In the genomic region with DNA sequence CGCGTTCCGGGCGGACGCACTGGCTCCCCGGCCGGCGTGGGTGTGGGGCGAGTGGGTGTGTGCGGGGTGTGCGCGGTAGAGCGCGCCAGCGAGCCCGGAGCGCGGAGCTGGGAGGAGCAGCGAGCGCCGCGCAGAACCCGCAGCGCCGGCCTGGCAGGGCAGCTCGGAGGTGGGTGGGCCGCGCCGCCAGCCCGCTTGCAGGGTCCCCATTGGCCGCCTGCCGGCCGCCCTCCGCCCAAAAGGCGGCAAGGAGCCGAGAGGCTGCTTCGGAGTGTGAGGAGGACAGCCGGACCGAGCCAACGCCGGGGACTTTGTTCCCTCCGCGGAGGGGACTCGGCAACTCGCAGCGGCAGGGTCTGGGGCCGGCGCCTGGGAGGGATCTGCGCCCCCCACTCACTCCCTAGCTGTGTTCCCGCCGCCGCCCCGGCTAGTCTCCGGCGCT, we compare ENCODE assay signal across 1 cellular context.
A peak's percentile ranks its signal among the peaks of the same experiment; 100 is the strongest.
TF ChIP-seq lines count a peak whose summit lies in the region.

A gene (plus strand): TSS at position 264 of the 442 bp plus-strand sequence. CDS start 1,211 bp downstream, outside the sequence.

TF ChIP-seq in K562, 482 proteins besides CTCF, POLR2A, EP300 and RAD21 (continued from another document):
- TF ChIP-seq, protein P1, sequence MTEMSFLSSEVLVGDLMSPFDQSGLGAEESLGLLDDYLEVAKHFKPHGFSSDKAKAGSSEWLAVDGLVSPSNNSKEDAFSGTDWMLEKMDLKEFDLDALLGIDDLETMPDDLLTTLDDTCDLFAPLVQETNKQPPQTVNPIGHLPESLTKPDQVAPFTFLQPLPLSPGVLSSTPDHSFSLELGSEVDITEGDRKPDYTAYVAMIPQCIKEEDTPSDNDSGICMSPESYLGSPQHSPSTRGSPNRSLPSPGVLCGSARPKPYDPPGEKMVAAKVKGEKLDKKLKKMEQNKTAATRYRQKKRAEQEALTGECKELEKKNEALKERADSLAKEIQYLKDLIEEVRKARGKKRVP (CRISPR knock-in tag; IDR thresholded peaks at IDR 0.05) = no peak
- TF ChIP-seq MTA3 (IDR thresholded peaks at IDR 0.05; ENCODE audit: borderline replicate concordance) (peak; percentile 77; the same call in 1 of the 2 replicates), SAFB (IDR thresholded peaks at IDR 0.05; ENCODE audit: borderline replicate concordance, low read depth, low read length) (peak; percentile 30; the same call in 1 of the 2 replicates), ZNF263 (CRISPR knock-in tag; IDR thresholded peaks at IDR 0.05; ENCODE audit: borderline replicate concordance) (0 out of 2 replicates have a peak, but pooled peaks have one; percentile 19), TBP (optimal IDR thresholded peaks at IDR 0.05; ENCODE audit: low read depth, low read length) (peak; percentile 20), CEBPB (tag; IDR thresholded peaks at IDR 0.05) (no peak), TCF7L2 (IDR thresholded peaks at IDR 0.05; ENCODE audit: low read depth, low read length) (no peak), POLR2G (IDR thresholded peaks at IDR 0.05; ENCODE audit: low read depth, low read length) (peak; percentile 72), RBM25 (IDR thresholded peaks at IDR 0.05; ENCODE audit: low read depth, low read length, severe bottlenecking) (peak; percentile 21), RBFOX2 (IDR thresholded peaks at IDR 0.05; ENCODE audit: low read depth, low read length) (peak; percentile 71), MEIS2 (IDR thresholded peaks at IDR 0.05; ENCODE audit: partially characterized antibody) (peak; percentile 2), NRF1 (conservative IDR thresholded peaks at IDR 0.05 in 1 of 2, IDR thresholded peaks at IDR 0.05 in 1 of 2) (peak; percentile 74 to 78; a peak in 3 of 4 replicates), HMGN3 (IDR thresholded peaks at IDR 0.05; ENCODE audit: borderline replicate concordance, extremely low read depth, insufficient read length, low read depth, low read length) (peak; percentile 29), KLF13 (tag; IDR thresholded peaks at IDR 0.05; ENCODE audit: borderline replicate concordance, low read depth) (peak; percentile 52; the same call in 1 of the 2 replicates), PHF8 (IDR thresholded peaks at IDR 0.05; ENCODE audit: borderline replicate concordance, low read length) (peak; percentile 42; the same call in 1 of the 2 replicates), EGR1 (conservative IDR thresholded peaks at IDR 0.05) (peak; percentile 94), ZFX (CRISPR knock-in tag; IDR thresholded peaks at IDR 0.05) (peak; percentile 59; the same call in 1 of the 2 replicates), ADNP (tag; IDR thresholded peaks at IDR 0.05) (0 out of 2 replicates have a peak, but pooled peaks have one; percentile 23), CREM (IDR thresholded peaks at IDR 0.05; ENCODE audit: low read depth) (peak; percentile 71), ZBED1 (IDR thresholded peaks at IDR 0.05) (no peak), CXXC5 (CRISPR knock-in tag; IDR thresholded peaks at IDR 0.05) (peak; percentile 56), GATAD2B (IDR thresholded peaks at IDR 0.05; ENCODE audit: borderline replicate concordance) (0 out of 2 replicates have a peak, but pooled peaks have one; percentile 38), SIN3A (IDR thresholded peaks at IDR 0.05; ENCODE audit: borderline replicate concordance in 2 of 2, control insufficient read depth in 1 of 2, low read depth in 2 of 2, low read length in 2 of 2) (peak in 1 of 2 experiments; percentile 21; a peak in 1 of 4 replicates), PTRF (tag; IDR thresholded peaks at IDR 0.05) (no peak), NONO (IDR thresholded peaks at IDR 0.05; ENCODE audit: low read depth in 2 of 2, low read length in 1 of 2) (0 out of 4 replicates have a peak, but pooled peaks of 1 of the 2 experiments have one; percentile 40), CTBP1 (IDR thresholded peaks at IDR 0.05; ENCODE audit: borderline replicate concordance) (peak; percentile 74; the same call in 1 of the 2 replicates), TEAD4 (IDR thresholded peaks at IDR 0.05; ENCODE audit: low read length) (0 out of 2 replicates have a peak, but pooled peaks have one; percentile 26), TEAD4 (CRISPR knock-in tag; IDR thresholded peaks at IDR 0.05; ENCODE audit: borderline replicate concordance) (no peak)
- TF ChIP-seq, protein P2, sequence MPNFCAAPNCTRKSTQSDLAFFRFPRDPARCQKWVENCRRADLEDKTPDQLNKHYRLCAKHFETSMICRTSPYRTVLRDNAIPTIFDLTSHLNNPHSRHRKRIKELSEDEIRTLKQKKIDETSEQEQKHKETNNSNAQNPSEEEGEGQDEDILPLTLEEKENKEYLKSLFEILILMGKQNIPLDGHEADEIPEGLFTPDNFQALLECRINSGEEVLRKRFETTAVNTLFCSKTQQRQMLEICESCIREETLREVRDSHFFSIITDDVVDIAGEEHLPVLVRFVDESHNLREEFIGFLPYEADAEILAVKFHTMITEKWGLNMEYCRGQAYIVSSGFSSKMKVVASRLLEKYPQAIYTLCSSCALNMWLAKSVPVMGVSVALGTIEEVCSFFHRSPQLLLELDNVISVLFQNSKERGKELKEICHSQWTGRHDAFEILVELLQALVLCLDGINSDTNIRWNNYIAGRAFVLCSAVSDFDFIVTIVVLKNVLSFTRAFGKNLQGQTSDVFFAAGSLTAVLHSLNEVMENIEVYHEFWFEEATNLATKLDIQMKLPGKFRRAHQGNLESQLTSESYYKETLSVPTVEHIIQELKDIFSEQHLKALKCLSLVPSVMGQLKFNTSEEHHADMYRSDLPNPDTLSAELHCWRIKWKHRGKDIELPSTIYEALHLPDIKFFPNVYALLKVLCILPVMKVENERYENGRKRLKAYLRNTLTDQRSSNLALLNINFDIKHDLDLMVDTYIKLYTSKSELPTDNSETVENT (CRISPR knock-in tag; IDR thresholded peaks at IDR 0.05) = peak; percentile 48; the same call in 1 of the 2 replicates
- TF ChIP-seq, protein P3, sequence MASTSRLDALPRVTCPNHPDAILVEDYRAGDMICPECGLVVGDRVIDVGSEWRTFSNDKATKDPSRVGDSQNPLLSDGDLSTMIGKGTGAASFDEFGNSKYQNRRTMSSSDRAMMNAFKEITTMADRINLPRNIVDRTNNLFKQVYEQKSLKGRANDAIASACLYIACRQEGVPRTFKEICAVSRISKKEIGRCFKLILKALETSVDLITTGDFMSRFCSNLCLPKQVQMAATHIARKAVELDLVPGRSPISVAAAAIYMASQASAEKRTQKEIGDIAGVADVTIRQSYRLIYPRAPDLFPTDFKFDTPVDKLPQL (IDR thresholded peaks at IDR 0.05; ENCODE audit: extremely low read depth, insufficient read length) = no peak
- TF ChIP-seq, protein P4, sequence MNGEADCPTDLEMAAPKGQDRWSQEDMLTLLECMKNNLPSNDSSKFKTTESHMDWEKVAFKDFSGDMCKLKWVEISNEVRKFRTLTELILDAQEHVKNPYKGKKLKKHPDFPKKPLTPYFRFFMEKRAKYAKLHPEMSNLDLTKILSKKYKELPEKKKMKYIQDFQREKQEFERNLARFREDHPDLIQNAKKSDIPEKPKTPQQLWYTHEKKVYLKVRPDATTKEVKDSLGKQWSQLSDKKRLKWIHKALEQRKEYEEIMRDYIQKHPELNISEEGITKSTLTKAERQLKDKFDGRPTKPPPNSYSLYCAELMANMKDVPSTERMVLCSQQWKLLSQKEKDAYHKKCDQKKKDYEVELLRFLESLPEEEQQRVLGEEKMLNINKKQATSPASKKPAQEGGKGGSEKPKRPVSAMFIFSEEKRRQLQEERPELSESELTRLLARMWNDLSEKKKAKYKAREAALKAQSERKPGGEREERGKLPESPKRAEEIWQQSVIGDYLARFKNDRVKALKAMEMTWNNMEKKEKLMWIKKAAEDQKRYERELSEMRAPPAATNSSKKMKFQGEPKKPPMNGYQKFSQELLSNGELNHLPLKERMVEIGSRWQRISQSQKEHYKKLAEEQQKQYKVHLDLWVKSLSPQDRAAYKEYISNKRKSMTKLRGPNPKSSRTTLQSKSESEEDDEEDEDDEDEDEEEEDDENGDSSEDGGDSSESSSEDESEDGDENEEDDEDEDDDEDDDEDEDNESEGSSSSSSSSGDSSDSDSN (IDR thresholded peaks at IDR 0.05; ENCODE audit: borderline replicate concordance in 1 of 2, low read depth in 2 of 2, low read length in 2 of 2) = peak; percentile 35 to 77; a peak in 1 of 4 replicates
- TF ChIP-seq, protein P5, sequence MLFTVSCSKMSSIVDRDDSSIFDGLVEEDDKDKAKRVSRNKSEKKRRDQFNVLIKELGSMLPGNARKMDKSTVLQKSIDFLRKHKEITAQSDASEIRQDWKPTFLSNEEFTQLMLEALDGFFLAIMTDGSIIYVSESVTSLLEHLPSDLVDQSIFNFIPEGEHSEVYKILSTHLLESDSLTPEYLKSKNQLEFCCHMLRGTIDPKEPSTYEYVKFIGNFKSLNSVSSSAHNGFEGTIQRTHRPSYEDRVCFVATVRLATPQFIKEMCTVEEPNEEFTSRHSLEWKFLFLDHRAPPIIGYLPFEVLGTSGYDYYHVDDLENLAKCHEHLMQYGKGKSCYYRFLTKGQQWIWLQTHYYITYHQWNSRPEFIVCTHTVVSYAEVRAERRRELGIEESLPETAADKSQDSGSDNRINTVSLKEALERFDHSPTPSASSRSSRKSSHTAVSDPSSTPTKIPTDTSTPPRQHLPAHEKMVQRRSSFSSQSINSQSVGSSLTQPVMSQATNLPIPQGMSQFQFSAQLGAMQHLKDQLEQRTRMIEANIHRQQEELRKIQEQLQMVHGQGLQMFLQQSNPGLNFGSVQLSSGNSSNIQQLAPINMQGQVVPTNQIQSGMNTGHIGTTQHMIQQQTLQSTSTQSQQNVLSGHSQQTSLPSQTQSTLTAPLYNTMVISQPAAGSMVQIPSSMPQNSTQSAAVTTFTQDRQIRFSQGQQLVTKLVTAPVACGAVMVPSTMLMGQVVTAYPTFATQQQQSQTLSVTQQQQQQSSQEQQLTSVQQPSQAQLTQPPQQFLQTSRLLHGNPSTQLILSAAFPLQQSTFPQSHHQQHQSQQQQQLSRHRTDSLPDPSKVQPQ (CRISPR knock-in tag; IDR thresholded peaks at IDR 0.05; ENCODE audit: borderline replicate concordance) = no peak
TF ChIP-seq in K562: peak in this region for 33.
